ENCODE assay signal across 29 cellular contexts in genomic region chr16:25959216-25959615, GRCh38.
"Had no signal": no experiment of that assay in that cellular context is flagged by ENCODE, and none has a peak within 500 bp of the region (broad histone marks: within the 10 kb centered on the region; RNA-seq: fewer than 3 reads in every experiment).

No MANE protein-coding gene starts in this region.

- H3K4me1 Mint-ChIP-seq: activated B cell treated with CpG ODN at 0.5 μM for 24 hours; activated naive CD4-positive, alpha-beta T cell treated with anti-CD3 and anti-CD28 coated beads, Interleukin-2, amount 50 U/mL, for 24 hours; activated naive CD8-positive, alpha-beta T cell treated with anti-CD3 and anti-CD28 coated beads for 36 hours; activated naive CD8-positive, alpha-beta T cell treated with anti-CD3 and anti-CD28 coated beads, Interleukin-2, amount 50 U/mL, for 24 hours; activated T-helper 17 cell treated with anti-CD3 and anti-CD28 coated beads, Interleukin-2, amount 50 U/mL, for 72 hours; T-helper 17 cell had no signal

- H3K9me3 Mint-ChIP-seq: activated naive CD4-positive, alpha-beta T cell treated with anti-CD3 and anti-CD28 coated beads for 36 hours; activated naive CD4-positive, alpha-beta T cell treated with anti-CD3 and anti-CD28 coated beads, Interleukin-2, amount 50 U/mL, for 24 hours; activated naive CD8-positive, alpha-beta T cell treated with anti-CD3 and anti-CD28 coated beads for 36 hours; activated T-cell treated with anti-CD3 and anti-CD28 coated beads, Interleukin-2, amount 50 U/mL, for 4 hours; activated T-helper 17 cell treated with anti-CD3 and anti-CD28 coated beads, Interleukin-2, amount 50 U/mL, for 72 hours had no signal

- H3K27me3 ChIP-seq: adrenal gland, body of pancreas, esophagus squamous epithelium, gastroesophageal sphincter had no signal

- DNase-seq: activated B cell treated with CpG ODN at 0.5 μM for 24 hours; activated CD4-positive, alpha-beta T cell treated with anti-CD3 and anti-CD28 coated beads for 48 hours; activated CD4-positive, alpha-beta T cell treated with anti-CD3 and anti-CD28 coated beads, Interleukin-2, amount 50 U/mL, for 1 hour; activated CD4-positive, alpha-beta T cell treated with anti-CD3 and anti-CD28 coated beads, Interleukin-2, amount 50 U/mL, for 48 hours; activated CD8-positive, alpha-beta memory T cell treated with anti-CD3 and anti-CD28 coated beads for 24 hours; activated CD8-positive, alpha-beta T cell treated with anti-CD3 and anti-CD28 coated beads for 36 hours; activated effector memory CD4-positive, alpha-beta T cell treated with Interleukin-2 at 50 U/mL for 16 hours; activated naive CD4-positive, alpha-beta T cell treated with anti-CD3 and anti-CD28 coated beads for 36 hours; activated naive CD8-positive, alpha-beta T cell treated with anti-CD3 and anti-CD28 coated beads for 36 hours; activated naive CD8-positive, alpha-beta T cell treated with anti-CD3 and anti-CD28 coated beads, Interleukin-2, amount 50 U/mL, for 24 hours; activated T-cell treated with anti-CD3 and anti-CD28 coated beads, Interleukin-2, amount 50 U/mL, for 4 hours; adrenal gland; amygdala; aorta; body of pancreas; caudate nucleus; effector CD8-positive, alpha-beta T cell; esophagus squamous epithelium; foreskin melanocyte; T-helper 1 cell; T-helper 17 cell; T1000; WERI-Rb-1 had no signal

- H3K4me3 ChIP-seq: adrenal gland, body of pancreas, esophagus squamous epithelium, gastroesophageal sphincter had no signal

- ATAC-seq: activated CD4-positive, CD25-positive, alpha-beta regulatory T cell treated with anti-CD3 and anti-CD28 coated beads, Interleukin-2, amount 50 U/mL, for 24 hours; activated CD8-positive, alpha-beta T cell treated with anti-CD3 and anti-CD28 coated beads for 36 hours; activated naive CD8-positive, alpha-beta T cell treated with anti-CD3 and anti-CD28 coated beads, Interleukin-2, amount 50 U/mL, for 24 hours; activated T-cell treated with anti-CD3 and anti-CD28 coated beads, Interleukin-2, amount 50 U/mL, for 4 hours; activated T-helper 17 cell treated with anti-CD3 and anti-CD28 coated beads, Interleukin-2, amount 50 U/mL, for 72 hours; body of pancreas; gastroesophageal sphincter; T-helper 17 cell had no signal

- H3K9me3 ChIP-seq: adrenal gland, body of pancreas, esophagus squamous epithelium had no signal

- H3K27ac Mint-ChIP-seq: activated B cell treated with CpG ODN at 0.5 μM for 24 hours; activated CD8-positive, alpha-beta T cell treated with anti-CD3 and anti-CD28 coated beads for 36 hours; activated naive CD4-positive, alpha-beta T cell treated with anti-CD3 and anti-CD28 coated beads for 36 hours; activated naive CD4-positive, alpha-beta T cell treated with anti-CD3 and anti-CD28 coated beads, Interleukin-2, amount 50 U/mL, for 24 hours; activated naive CD8-positive, alpha-beta T cell treated with anti-CD3 and anti-CD28 coated beads for 36 hours; activated naive CD8-positive, alpha-beta T cell treated with anti-CD3 and anti-CD28 coated beads, Interleukin-2, amount 50 U/mL, for 24 hours; activated T-helper 17 cell treated with anti-CD3 and anti-CD28 coated beads, Interleukin-2, amount 50 U/mL, for 72 hours; T-helper 17 cell; T-helper 2 cell treated with Interferon-gamma antibody and Interleukin-4, amounts not matched to agents 5 μg/mL and 100 μg/mL, for 36 hours had no signal

- H3K4me3 Mint-ChIP-seq: activated B cell treated with CpG ODN at 0.5 μM for 24 hours; activated CD8-positive, alpha-beta T cell treated with anti-CD3 and anti-CD28 coated beads for 36 hours; activated naive CD4-positive, alpha-beta T cell treated with anti-CD3 and anti-CD28 coated beads for 36 hours; activated naive CD4-positive, alpha-beta T cell treated with anti-CD3 and anti-CD28 coated beads, Interleukin-2, amount 50 U/mL, for 24 hours; activated naive CD8-positive, alpha-beta T cell treated with anti-CD3 and anti-CD28 coated beads for 36 hours; activated naive CD8-positive, alpha-beta T cell treated with anti-CD3 and anti-CD28 coated beads, Interleukin-2, amount 50 U/mL, for 24 hours; activated T-cell treated with anti-CD3 and anti-CD28 coated beads, Interleukin-2, amount 50 U/mL, for 4 hours; activated T-helper 17 cell treated with anti-CD3 and anti-CD28 coated beads, Interleukin-2, amount 50 U/mL, for 72 hours; T-helper 17 cell; T-helper 2 cell treated with Interferon-gamma antibody and Interleukin-4, amounts not matched to agents 5 μg/mL and 100 μg/mL, for 36 hours had no signal

- H3K4me1 ChIP-seq: adrenal gland, body of pancreas, esophagus squamous epithelium, gastroesophageal sphincter had no signal

- H3K27me3 Mint-ChIP-seq: activated B cell treated with CpG ODN at 0.5 μM for 24 hours had no signal

- H3K27ac ChIP-seq: adrenal gland, body of pancreas, epithelial cell of prostate, esophagus squamous epithelium, gastroesophageal sphincter, WERI-Rb-1 had no signal

- H3K36me3 ChIP-seq: adrenal gland, esophagus squamous epithelium, gastroesophageal sphincter, WERI-Rb-1 had no signal

- H3K36me3 Mint-ChIP-seq: activated naive CD8-positive, alpha-beta T cell treated with anti-CD3 and anti-CD28 coated beads for 36 hours had no signal
